ENCODE assay signal across 13 cellular contexts in genomic region chr15:59289574-59289973, GRCh38.
DNase-seq lines count a peak whose midpoint lies in the region; ATAC-seq and TF ChIP-seq lines count a peak whose summit lies in the region.
"Had no signal": no experiment of that assay in that cellular context is flagged by ENCODE, and none has a peak within 500 bp of the region (broad histone marks: within the 10 kb centered on the region; RNA-seq: fewer than 3 reads in every experiment).

No MANE protein-coding gene starts in this region.

- H3K27ac ChIP-seq in caudate nucleus (ENCODE audit: low read depth, low read length) (peak overlapping the region; percentile 2), mesenchymal stem cell (ENCODE audit: low read length, poor library complexity, severe bottlenecking) (no peak overlapping the region), upper lobe of left lung (no peak overlapping the region)

- H3K9me3 ChIP-seq in mesenchymal stem cell (ENCODE audit: control insufficient read depth, low read length) (no peaks in the 10 kb centered on the region), upper lobe of left lung (no peaks in the 10 kb centered on the region)

- no peak overlapping the region for H2BK5ac ChIP-seq in mesenchymal stem cell (ENCODE audit: low read depth, low read length, poor library complexity, severe bottlenecking)

- no peak overlapping the region for H2BK120ac ChIP-seq in mesenchymal stem cell (ENCODE audit: low read depth, low read length)

- H4K91ac ChIP-seq in mesenchymal stem cell (ENCODE audit: low read length), result no peak overlapping the region

- no peak overlapping the region for H3K4ac ChIP-seq in mesenchymal stem cell (ENCODE audit: low read depth in 1 of 2, low read length in 2 of 2)

- TF ChIP-seq POLR2A in upper lobe of left lung (IDR thresholded peaks at IDR 0.05), result no peak
- TF ChIP-seq POLR2A in erythroblast (IDR thresholded peaks at IDR 0.05; ENCODE audit: low read length), result no peak

- no peak overlapping the region for H2BK12ac ChIP-seq in mesenchymal stem cell (ENCODE audit: low read length in 2 of 2)

- peaks cover 0 to 35% of the 10 kb centered on the region in 2 experiments for H3K36me3 ChIP-seq in mesenchymal stem cell (ENCODE audit: control insufficient read depth in 1 of 2, insufficient read depth in 2 of 2, low read depth in 1 of 2, low read length in 2 of 2)
- H3K36me3 ChIP-seq in upper lobe of left lung, result no peaks in the 10 kb centered on the region

- H3K18ac ChIP-seq in mesenchymal stem cell (ENCODE audit: low read depth in 1 of 2, low read length in 2 of 2), result no peak overlapping the region

- no peaks in the 10 kb centered on the region for H3K27me3 ChIP-seq in mesenchymal stem cell (ENCODE audit: control insufficient read depth in 1 of 2, insufficient read depth in 1 of 2, low read length in 2 of 2)
- H3K27me3 ChIP-seq in upper lobe of left lung, result no peaks in the 10 kb centered on the region

- no peak overlapping the region for H3K23ac ChIP-seq in mesenchymal stem cell (ENCODE audit: low read length in 2 of 2)

- no peak overlapping the region for H3K4me3 ChIP-seq in mesenchymal stem cell (ENCODE audit: insufficient read depth in 1 of 2, low read depth in 1 of 2, low read length in 2 of 2)
- no peak overlapping the region for H3K4me3 ChIP-seq in upper lobe of left lung
- H3K4me3 ChIP-seq: K562 had no signal

- H3K4me2 ChIP-seq in mesenchymal stem cell (ENCODE audit: low read length, poor library complexity, severe bottlenecking), result no peak overlapping the region

- H4K8ac ChIP-seq in mesenchymal stem cell (ENCODE audit: low read length), result no peak overlapping the region

- H3K14ac ChIP-seq in mesenchymal stem cell (ENCODE audit: low read length in 2 of 2), result no peak overlapping the region

- no peak for TF ChIP-seq EP300 in upper lobe of left lung (IDR thresholded peaks at IDR 0.05)

- no peak for TF ChIP-seq CTCF in upper lobe of left lung (IDR thresholded peaks at IDR 0.05)

- DNase-seq in OCI-M1 (lab: John Stamatoyannopoulos, UW), result peak; percentile 16
- no peak for DNase-seq in caudate nucleus (lab: John Stamatoyannopoulos, UW)
- no peak for DNase-seq in mesenchymal stem cell
- DNase-seq in pons (ENCODE audit: low spot score), result no peak
- DNase-seq in DMS 273 (lab: John Stamatoyannopoulos, UW; ENCODE audit: unreplicated experiment), result no peak
- DNase-seq in upper lobe of left lung, result no peak
- DNase-seq in erythroblast (lab: John Stamatoyannopoulos, UW), result no peak
- DNase-seq: NCI-H1092 treated with DMSO at 0.1 percent for 48 hours, NCI-H2081 treated with DMSO at 0.1 percent for 48 hours, NCI-H446 treated with DMSO at 0.1 percent for 48 hours, NCI-H69, SIG-M5 had no signal

- no peak overlapping the region for H2BK15ac ChIP-seq in mesenchymal stem cell (ENCODE audit: low read depth, poor library complexity, severe bottlenecking)

- ATAC-seq in upper lobe of left lung (ENCODE audit: low FRiP score in 2 of 2), result no peak
- ATAC-seq: K562 had no signal

- no peak overlapping the region for H2AFZ ChIP-seq in mesenchymal stem cell (ENCODE audit: low read depth, low read length)

- no peak overlapping the region for H2AK5ac ChIP-seq in mesenchymal stem cell (ENCODE audit: low read length, severe bottlenecking)

- H3K79me1 ChIP-seq in mesenchymal stem cell (replicated peaks; ENCODE audit: low read length, poor library complexity, severe bottlenecking), result peaks cover 26% of the 10 kb centered on the region

- H3K9ac ChIP-seq in mesenchymal stem cell (ENCODE audit: low read length), result peak overlapping the region; percentile 24

- H3K4me1 ChIP-seq in mesenchymal stem cell (ENCODE audit: control insufficient read depth, insufficient read depth, low read depth, low read length) (peaks cover 8% of the 10 kb centered on the region), upper lobe of left lung (peaks cover 0 to 1% (median 0%) of the 10 kb centered on the region in 4 donors)
